1 cellular context compared by ENCODE assay signal in the genomic region with DNA sequence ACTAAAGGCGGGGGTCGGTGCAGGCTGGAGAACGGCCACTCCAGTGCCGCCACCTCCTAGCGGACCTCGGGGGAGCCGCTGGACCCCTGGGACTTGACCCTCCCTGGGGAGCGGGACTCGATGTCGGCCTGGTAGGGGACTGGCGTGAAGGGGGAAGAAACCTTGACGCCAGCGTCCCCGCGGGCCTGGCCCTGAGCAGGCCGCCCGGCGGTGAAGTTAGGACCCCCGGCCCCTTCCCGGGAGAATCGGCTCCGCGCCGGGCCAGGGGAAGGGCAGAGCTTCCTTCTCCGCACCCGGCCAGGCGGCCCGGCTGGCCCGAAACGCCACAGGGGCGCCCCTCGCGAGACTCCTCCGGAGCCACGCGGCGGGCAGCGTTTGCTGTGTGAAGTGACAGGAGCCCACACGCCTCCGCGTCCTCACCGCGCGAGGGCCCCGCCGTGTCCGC.
TF ChIP-seq lines count a peak whose summit lies in the region.

No MANE protein-coding gene starts in this region.

TF ChIP-seq in HEK293, 187 proteins besides CTCF, POLR2A, EP300 and RAD21 (continued from another document):
- TF ChIP-seq, protein P1, sequence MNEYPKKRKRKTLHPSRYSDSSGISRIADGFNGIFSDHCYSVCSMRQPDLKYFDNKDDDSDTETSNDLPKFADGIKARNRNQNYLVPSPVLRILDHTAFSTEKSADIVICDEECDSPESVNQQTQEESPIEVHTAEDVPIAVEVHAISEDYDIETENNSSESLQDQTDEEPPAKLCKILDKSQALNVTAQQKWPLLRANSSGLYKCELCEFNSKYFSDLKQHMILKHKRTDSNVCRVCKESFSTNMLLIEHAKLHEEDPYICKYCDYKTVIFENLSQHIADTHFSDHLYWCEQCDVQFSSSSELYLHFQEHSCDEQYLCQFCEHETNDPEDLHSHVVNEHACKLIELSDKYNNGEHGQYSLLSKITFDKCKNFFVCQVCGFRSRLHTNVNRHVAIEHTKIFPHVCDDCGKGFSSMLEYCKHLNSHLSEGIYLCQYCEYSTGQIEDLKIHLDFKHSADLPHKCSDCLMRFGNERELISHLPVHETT (tag by site-specific recombination; IDR thresholded peaks at IDR 0.05): no peak
- TF ChIP-seq GFI1B (tag by site-specific recombination; IDR thresholded peaks at IDR 0.05) (no peak), ZNF223 (tag by site-specific recombination; IDR thresholded peaks at IDR 0.05) (no peak), ZNF324 (tag by site-specific recombination; IDR thresholded peaks at IDR 0.05) (no peak), ZNF596 (tag by site-specific recombination; IDR thresholded peaks at IDR 0.05) (no peak), ZBTB48 (tag by site-specific recombination; IDR thresholded peaks at IDR 0.05) (no peak), BCL11A (tag by site-specific recombination; IDR thresholded peaks at IDR 0.05; ENCODE audit: low read depth) (no peak), ZSCAN16 (tag by site-specific recombination; IDR thresholded peaks at IDR 0.05) (no peak), ZNF394 (tag by site-specific recombination; IDR thresholded peaks at IDR 0.05; ENCODE audit: borderline replicate concordance) (no peak)
- TF ChIP-seq, protein P2, sequence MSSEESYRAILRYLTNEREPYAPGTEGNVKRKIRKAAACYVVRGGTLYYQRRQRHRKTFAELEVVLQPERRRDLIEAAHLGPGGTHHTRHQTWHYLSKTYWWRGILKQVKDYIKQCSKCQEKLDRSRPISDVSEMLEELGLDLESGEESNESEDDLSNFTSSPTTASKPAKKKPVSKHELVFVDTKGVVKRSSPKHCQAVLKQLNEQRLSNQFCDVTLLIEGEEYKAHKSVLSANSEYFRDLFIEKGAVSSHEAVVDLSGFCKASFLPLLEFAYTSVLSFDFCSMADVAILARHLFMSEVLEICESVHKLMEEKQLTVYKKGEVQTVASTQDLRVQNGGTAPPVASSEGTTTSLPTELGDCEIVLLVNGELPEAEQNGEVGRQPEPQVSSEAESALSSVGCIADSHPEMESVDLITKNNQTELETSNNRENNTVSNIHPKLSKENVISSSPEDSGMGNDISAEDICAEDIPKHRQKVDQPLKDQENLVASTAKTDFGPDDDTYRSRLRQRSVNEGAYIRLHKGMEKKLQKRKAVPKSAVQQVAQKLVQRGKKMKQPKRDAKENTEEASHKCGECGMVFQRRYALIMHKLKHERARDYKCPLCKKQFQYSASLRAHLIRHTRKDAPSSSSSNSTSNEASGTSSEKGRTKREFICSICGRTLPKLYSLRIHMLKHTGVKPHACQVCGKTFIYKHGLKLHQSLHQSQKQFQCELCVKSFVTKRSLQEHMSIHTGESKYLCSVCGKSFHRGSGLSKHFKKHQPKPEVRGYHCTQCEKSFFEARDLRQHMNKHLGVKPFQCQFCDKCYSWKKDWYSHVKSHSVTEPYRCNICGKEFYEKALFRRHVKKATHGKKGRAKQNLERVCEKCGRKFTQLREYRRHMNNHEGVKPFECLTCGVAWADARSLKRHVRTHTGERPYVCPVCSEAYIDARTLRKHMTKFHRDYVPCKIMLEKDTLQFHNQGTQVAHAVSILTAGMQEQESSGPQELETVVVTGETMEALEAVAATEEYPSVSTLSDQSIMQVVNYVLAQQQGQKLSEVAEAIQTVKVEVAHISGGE (tag by site-specific recombination; conservative IDR thresholded peaks at IDR 0.05; ENCODE audit: low read depth): peak; percentile 32; the same call in 1 of the 2 replicates
- TF ChIP-seq, protein P3, sequence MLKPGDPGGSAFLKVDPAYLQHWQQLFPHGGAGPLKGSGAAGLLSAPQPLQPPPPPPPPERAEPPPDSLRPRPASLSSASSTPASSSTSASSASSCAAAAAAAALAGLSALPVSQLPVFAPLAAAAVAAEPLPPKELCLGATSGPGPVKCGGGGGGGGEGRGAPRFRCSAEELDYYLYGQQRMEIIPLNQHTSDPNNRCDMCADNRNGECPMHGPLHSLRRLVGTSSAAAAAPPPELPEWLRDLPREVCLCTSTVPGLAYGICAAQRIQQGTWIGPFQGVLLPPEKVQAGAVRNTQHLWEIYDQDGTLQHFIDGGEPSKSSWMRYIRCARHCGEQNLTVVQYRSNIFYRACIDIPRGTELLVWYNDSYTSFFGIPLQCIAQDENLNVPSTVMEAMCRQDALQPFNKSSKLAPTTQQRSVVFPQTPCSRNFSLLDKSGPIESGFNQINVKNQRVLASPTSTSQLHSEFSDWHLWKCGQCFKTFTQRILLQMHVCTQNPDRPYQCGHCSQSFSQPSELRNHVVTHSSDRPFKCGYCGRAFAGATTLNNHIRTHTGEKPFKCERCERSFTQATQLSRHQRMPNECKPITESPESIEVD (tag by site-specific recombination; IDR thresholded peaks at IDR 0.05): no peak
